8 cellular contexts compared by ENCODE assay signal in genomic region chr20:47150403-47151152, GRCh38.
DNase-seq lines count a peak whose midpoint lies in the region; ATAC-seq, FAIRE-seq and TF ChIP-seq lines count a peak whose summit lies in the region.

No MANE protein-coding gene starts in this region.

- H3K18ac ChIP-seq in H1 (ENCODE audit: extremely low read depth, low read length), result no peak overlapping the region

- H2BK120ac ChIP-seq in H1 (replicated peaks; ENCODE audit: low read depth, low read length), result no peak overlapping the region

- H3K23me2 ChIP-seq in H1 (ENCODE audit: low read depth, low read length), result no peaks in the 10 kb centered on the region

- H3K4me1 ChIP-seq in SJCRH30 (peaks cover 15% of the 10 kb centered on the region), H1 (replicated peaks in 1 of 4; ENCODE audit: control insufficient read depth in 3 of 4, insufficient read depth in 4 of 4, low read length in 3 of 4) (peaks cover 0 to 3% (median 0%) of the 10 kb centered on the region in 4 experiments; a peak in 1 of 7 replicates), uterus (no peaks in the 10 kb centered on the region)

- no peak overlapping the region for H3K4me3 ChIP-seq in SJCRH30
- no peak overlapping the region for H3K4me3 ChIP-seq in H1 (ENCODE audit: extremely low read depth in 1 of 4, insufficient read depth in 2 of 4, low read depth in 3 of 4, low read length in 4 of 4)
- H3K4me3 ChIP-seq in uterus, result no peak overlapping the region

- peak; percentile 56 to 58 for ATAC-seq in activated CD4-positive, CD25-positive, alpha-beta regulatory T cell treated with anti-CD3 and anti-CD28 coated beads, Interleukin-2, amount 50 U/mL, for 24 hours

- intact Hi-C loops in uterus (cut with DNase I; ENCODE audit: low total_unique reads), result no loop called here

- no peak overlapping the region for H3K56ac ChIP-seq in H1 (replicated peaks; ENCODE audit: insufficient read length, low read depth, low read length)

- CTCF ChIA-PET in H1 (lab: Charles Lee; ENCODE audit: partially characterized antibody), result interaction anchor here (0.7 to 5.6 kb wide), 27 partner anchors 9 to 1536 kb away, joined by 3 to 35 read pairs (median 3); no protein-coding TSS in a partner anchor

- H4K8ac ChIP-seq in H1 (ENCODE audit: extremely low read depth, insufficient read depth, low read length), result no peak overlapping the region

- 57% methylated on average over 11 of the region's 11 CpGs; no CpG with 5 or more reads in 1 of the 2 experiments for WGBS in H1 (ENCODE audit: extremely low coverage in 1 of 2, insufficient coverage in 1 of 2, insufficient read length in 1 of 2, insufficient replicate concordance in 2 of 2, low coverage in 1 of 2, low lambda C conversion rate in 2 of 2, missing lambda C conversion rate in 1 of 2), 2 experiments

- peak; percentile 87 to 97 (median 89) for TF ChIP-seq CTCF in H1 (IDR thresholded peaks at IDR 0.05; ENCODE audit: control extremely low read depth in 1 of 3, insufficient read depth in 1 of 3, low read depth in 1 of 3, low read length in 3 of 3)
- TF ChIP-seq CTCF in uterus (IDR thresholded peaks at IDR 0.05), result peak; percentile 28 to 64 (median 52)

- peak; percentile 97 for FAIRE-seq in H1 (lab: Jason Lieb, UNC)

- H3K9me3 ChIP-seq in SJCRH30 (replicated peaks), result no peaks in the 10 kb centered on the region
- no peaks in the 10 kb centered on the region for H3K9me3 ChIP-seq in H1 (ENCODE audit: insufficient read depth in 2 of 2, low read depth in 1 of 2, low read length in 1 of 2)
- no peaks in the 10 kb centered on the region for H3K9me3 ChIP-seq in uterus

- H3K14ac ChIP-seq in H1 (ENCODE audit: insufficient read length), result no peak overlapping the region

- no peaks in the 10 kb centered on the region for H3K79me2 ChIP-seq in H1 (ENCODE audit: control insufficient read depth in 1 of 2, insufficient read depth in 2 of 2, low read length in 2 of 2)

- H3K27me3 ChIP-seq in SJCRH30 (no peaks in the 10 kb centered on the region), H1 (replicated peaks in 1 of 4; ENCODE audit: control insufficient read depth in 3 of 4, extremely low read depth in 1 of 4, insufficient read depth in 3 of 4, low read length in 3 of 4) (no peaks in the 10 kb centered on the region), uterus (no peaks in the 10 kb centered on the region)

- no peak overlapping the region for H2AFZ ChIP-seq in H1 (ENCODE audit: low read length)

- POLR2A ChIA-PET in H1 (lab: Charles Lee; ENCODE audit: partially characterized antibody), result no interaction called here

- H3K79me1 ChIP-seq in H1 (ENCODE audit: low read depth, low read length), result no peaks in the 10 kb centered on the region

- no peak overlapping the region for H2BK12ac ChIP-seq in H1 (ENCODE audit: low read depth, low read length)

- H2AK5ac ChIP-seq in H1 (ENCODE audit: low read depth, low read length), result no peak overlapping the region

- H2BK15ac ChIP-seq in H1 (ENCODE audit: low read length), result 0 out of 2 replicates have a peak overlapping the region, but pooled peaks have one; percentile 20

- H3K4me2 ChIP-seq in H1 (ENCODE audit: insufficient read depth in 1 of 2, low read depth in 2 of 2, low read length in 2 of 2), result no peak overlapping the region

- H3K23ac ChIP-seq in H1 (ENCODE audit: insufficient read length), result no peak overlapping the region

- H3K27ac ChIP-seq in SJCRH30 (no peak overlapping the region), H1 (ENCODE audit: low read depth, low read length) (no peak overlapping the region), uterus (no peak overlapping the region)

- no peak overlapping the region for H4K91ac ChIP-seq in H1 (replicated peaks; ENCODE audit: insufficient read length, low read length)

- no peak overlapping the region for H3K9ac ChIP-seq in H1 (replicated peaks in 1 of 4; ENCODE audit: extremely low read depth in 1 of 4, low read depth in 3 of 4, low read length in 3 of 4)

- peak; percentile 94 to 95 for TF ChIP-seq RAD21 in H1 (IDR thresholded peaks at IDR 0.05 in 1 of 2, conservative IDR thresholded peaks at IDR 0.05 in 1 of 2; ENCODE audit: low read depth in 2 of 2, low read length in 2 of 2)

- DNase-seq in activated CD4-positive, CD25-positive, alpha-beta regulatory T cell (lab: John Stamatoyannopoulos, UW), result no peak
- peak; percentile 80 for DNase-seq in M059J (ENCODE audit: low read depth)
- DNase-seq in SJCRH30, result peak; percentile 65 to 75
- DNase-seq in H1 (ENCODE audit: low read depth in 1 of 2, low spot score in 2 of 2), result peak; percentile 51 to 84
- DNase-seq in medulla oblongata (ENCODE audit: extremely low spot score), result peak; percentile 40
- DNase-seq in uterus, result peak; percentile 53 to 58
- no peak for DNase-seq in mesenteric fat pad (ENCODE audit: low spot score)

- H4K5ac ChIP-seq in H1 (ENCODE audit: insufficient read length, low read depth, low read length), result no peak overlapping the region

- no peak for TF ChIP-seq EP300 in H1 (IDR thresholded peaks at IDR 0.05; ENCODE audit: borderline replicate concordance in 1 of 2, low read depth in 2 of 2, low read length in 2 of 2)

- H4K20me1 ChIP-seq in H1 (replicated peaks in 1 of 2; ENCODE audit: control insufficient read depth in 1 of 2, insufficient read depth in 2 of 2, low read length in 2 of 2), result no peaks in the 10 kb centered on the region

- H2BK5ac ChIP-seq in H1 (ENCODE audit: low read depth, low read length), result no peak overlapping the region

- no peak overlapping the region for H3K4ac ChIP-seq in H1 (replicated peaks; ENCODE audit: insufficient read length, low read depth, low read length)

- no peak overlapping the region for H2BK20ac ChIP-seq in H1 (ENCODE audit: low read length)

- H3K36me3 ChIP-seq in SJCRH30, result peaks cover 17% of the 10 kb centered on the region
- no peaks in the 10 kb centered on the region for H3K36me3 ChIP-seq in H1 (ENCODE audit: control insufficient read depth in 2 of 4, insufficient read depth in 4 of 4, low read length in 3 of 4)
- no peaks in the 10 kb centered on the region for H3K36me3 ChIP-seq in uterus

- TF ChIP-seq POLR2A in H1 (IDR thresholded peaks at IDR 0.05; ENCODE audit: control extremely low read depth in 1 of 2, low read depth in 2 of 2, low read length in 2 of 2), result no peak
- TF ChIP-seq POLR2A in uterus (IDR thresholded peaks at IDR 0.05), result no peak

TF ChIP-seq in H1, 55 proteins besides CTCF, POLR2A, EP300 and RAD21:
- peak; percentile 88 for TF ChIP-seq USF2 (IDR thresholded peaks at IDR 0.05; ENCODE audit: low read length)
- peak; percentile 44; the same call in 1 of the 2 replicates for TF ChIP-seq E2F6 (IDR thresholded peaks at IDR 0.05)
- no peak for TF ChIP-seq BACH1 (IDR thresholded peaks at IDR 0.05; ENCODE audit: low read length)
- TF ChIP-seq RBBP5 (IDR thresholded peaks at IDR 0.05; ENCODE audit: borderline replicate concordance, low read depth, low read length), result no peak
- 0 out of 2 replicates have a peak, but pooled peaks have one; percentile 39 for TF ChIP-seq YY1 (IDR thresholded peaks at IDR 0.05; ENCODE audit: low read depth, low read length)
- no peak for TF ChIP-seq NANOG (IDR thresholded peaks at IDR 0.05; ENCODE audit: insufficient read depth, low read depth, low read length, poor library complexity, severe bottlenecking)
- peak; percentile 77 for TF ChIP-seq SP1 (IDR thresholded peaks at IDR 0.05; ENCODE audit: low read depth, low read length)
- TF ChIP-seq MAX (IDR thresholded peaks at IDR 0.05), result peak; percentile 76
- peak; percentile 98 for TF ChIP-seq TEAD4 (IDR thresholded peaks at IDR 0.05; ENCODE audit: low read depth, low read length)
- peak; percentile 68; the same call in 1 of the 2 replicates for TF ChIP-seq SP4 (IDR thresholded peaks at IDR 0.05; ENCODE audit: low read length)
- peak; percentile 75; the same call in 1 of the 2 replicates for TF ChIP-seq ATF3 (IDR thresholded peaks at IDR 0.05; ENCODE audit: insufficient read depth, low read depth, low read length)
- no peak for TF ChIP-seq RFX5 (IDR thresholded peaks at IDR 0.05; ENCODE audit: borderline replicate concordance, low read depth, low read length)
- TF ChIP-seq SP2 (IDR thresholded peaks at IDR 0.05; ENCODE audit: low read length), result no peak
- peak; percentile 54 for TF ChIP-seq CREB1 (IDR thresholded peaks at IDR 0.05)
- 0 out of 4 replicates have a peak, but pooled peaks of 1 of the 2 experiments have one; percentile 18 for TF ChIP-seq SIN3A (conservative IDR thresholded peaks at IDR 0.05 in 1 of 2, IDR thresholded peaks at IDR 0.05 in 1 of 2; ENCODE audit: low read depth in 1 of 2, low read length in 2 of 2)
- TF ChIP-seq SIX5 (IDR thresholded peaks at IDR 0.05; ENCODE audit: low read depth, low read length), result peak; percentile 74
TF ChIP-seq in H1: peak in this region for 11.

Comparison
In these comparisons a context has a peak if more than half of its experiments do, and no peak if none do; other contexts are left out.
1. DNase-seq: peak in M059J (single experiment), SJCRH30 (2 of 2), H1 (2 of 2), medulla oblongata (single experiment) and uterus (2 of 2); none in activated CD4-positive, CD25-positive, alpha-beta regulatory T cell (0 of 4) and mesenteric fat pad (single experiment).